Comparison of ENCODE assay signal across 27 cellular contexts in the genomic region with DNA sequence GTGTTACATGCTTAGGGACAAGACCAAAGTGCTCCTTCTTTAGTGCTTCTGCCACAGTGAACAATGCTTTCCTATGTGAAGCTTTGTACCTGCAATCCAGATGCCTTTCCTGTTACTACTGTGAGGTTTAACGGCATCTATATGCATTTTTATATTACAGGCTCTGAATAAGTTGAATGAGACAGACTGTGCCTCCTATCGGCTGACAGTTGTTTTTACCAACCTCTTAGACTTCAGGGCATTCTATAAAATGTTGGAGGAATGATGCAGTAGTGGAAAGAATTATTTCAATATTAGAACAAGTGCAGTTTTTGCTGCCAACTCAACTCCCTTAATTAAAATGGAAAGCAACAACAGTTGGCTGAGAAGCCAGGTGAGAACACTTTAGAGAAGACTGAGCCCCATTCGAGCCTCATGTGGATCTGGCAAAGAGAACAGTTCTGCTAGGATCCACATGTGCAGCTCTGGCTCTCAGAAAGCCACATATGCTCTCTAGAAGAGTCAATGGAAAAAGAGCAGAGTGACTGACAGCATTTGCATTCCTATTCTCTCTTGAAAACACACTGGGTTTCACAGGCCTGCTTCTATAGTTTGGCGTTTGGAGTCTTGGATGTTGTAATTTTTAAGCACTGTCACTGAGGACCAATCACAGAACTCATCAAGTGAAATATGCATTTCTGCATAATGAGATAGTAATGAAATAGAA.
DNase-seq lines count a peak whose midpoint lies in the region; ATAC-seq and TF ChIP-seq lines count a peak whose summit lies in the region.
"Had no signal": no experiment of that assay in that cellular context is flagged by ENCODE, and none has a peak within 500 bp of the region (broad histone marks: within the 10 kb centered on the region; RNA-seq: fewer than 3 reads in every experiment).

No MANE protein-coding gene starts in this region.

- intact Hi-C loops in left lung (cut with DNase I) = no loop called here

- H3K9me3 Mint-ChIP-seq in GM23338 = no peaks in the 10 kb centered on the region
- H3K9me3 Mint-ChIP-seq in chondrocyte (ENCODE audit: low read depth) = peaks cover 11% of the 10 kb centered on the region
- H3K9me3 Mint-ChIP-seq: dendritic cell treated with granulocyte-macrophage colony-stimulating factor and Interleukin-4, amounts not matched to agents 40 ng/mL and 50 ng/mL, for 4 days had no signal

- peak overlapping the region; percentile 25 for H2AFZ ChIP-seq in GM23338

- H3K4me3 ChIP-seq in AG10803 (ENCODE audit: low read length) (no peak overlapping the region), GM23338 (no peak overlapping the region), left lung (no peak overlapping the region)
- H3K4me3 ChIP-seq: thoracic aorta had no signal

- H3K27ac ChIP-seq in GM23338 (ENCODE audit: low read depth) (no peak overlapping the region), left lung (peak overlapping the region in 1 of 2 donors; percentile 67)
- H3K27ac ChIP-seq: KMS-11, thoracic aorta had no signal

- H3K4me2 ChIP-seq in GM23338 = no peak overlapping the region
- H3K4me2 ChIP-seq: KMS-11 had no signal

- H3K27ac Mint-ChIP-seq in GM23338 = no peak overlapping the region
- H3K27ac Mint-ChIP-seq in chondrocyte (ENCODE audit: unreplicated experiment) = peak overlapping the region; percentile 97
- H3K27ac Mint-ChIP-seq: activated CD4-positive, alpha-beta T cell treated with anti-CD3 and anti-CD28 coated beads for 36 hours; activated T-cell treated with anti-CD3 and anti-CD28 coated beads, Interleukin-2, amount 50 U/mL, for 24 hours; CD8-positive, alpha-beta T cell; dendritic cell treated with granulocyte-macrophage colony-stimulating factor and Interleukin-4, amounts not matched to agents 40 ng/mL and 50 ng/mL, for 4 days; naive thymus-derived CD4-positive, alpha-beta T cell had no signal

- H3K4me1 Mint-ChIP-seq in GM23338 = peaks cover 9% of the 10 kb centered on the region; the same call in 2 of the 3 replicates
- peaks cover 54% of the 10 kb centered on the region for H3K4me1 Mint-ChIP-seq in chondrocyte (ENCODE audit: low read depth)
- H3K4me1 Mint-ChIP-seq: activated CD4-positive, alpha-beta T cell treated with anti-CD3 and anti-CD28 coated beads for 36 hours; naive thymus-derived CD4-positive, alpha-beta T cell had no signal

- peak; percentile 41 for TF ChIP-seq CTCF in AG10803 (conservative IDR thresholded peaks at IDR 0.05; ENCODE audit: low read length)
- no peak for TF ChIP-seq CTCF in GM23338 (conservative IDR thresholded peaks at IDR 0.05; ENCODE audit: low read depth in 2 of 2)
- TF ChIP-seq CTCF in chondrocyte (IDR thresholded peaks at IDR 0.05) = peak; percentile 70
- TF ChIP-seq CTCF in left lung (IDR thresholded peaks at IDR 0.05) = no peak

- H3K9me2 ChIP-seq in GM23338 (ENCODE audit: insufficient read depth) = peaks cover 25% of the 10 kb centered on the region

- ATAC-seq in GM23338 (no peak), left lung (peak; percentile 34)
- ATAC-seq: activated CD4-positive, alpha-beta T cell treated with anti-CD3 and anti-CD28 coated beads for 36 hours; CD8-positive, alpha-beta T cell; naive thymus-derived CD4-positive, alpha-beta T cell had no signal

- peaks cover 4% of the 10 kb centered on the region for H3K27me3 Mint-ChIP-seq in GM23338 (ENCODE audit: insufficient read depth, low read depth, poor library complexity)
- no peaks in the 10 kb centered on the region for H3K27me3 Mint-ChIP-seq in chondrocyte (ENCODE audit: low read depth)
- H3K27me3 Mint-ChIP-seq: activated CD4-positive, alpha-beta T cell treated with anti-CD3 and anti-CD28 coated beads for 36 hours; activated T-cell treated with anti-CD3 and anti-CD28 coated beads, Interleukin-2, amount 50 U/mL, for 24 hours; dendritic cell treated with granulocyte-macrophage colony-stimulating factor and Interleukin-4, amounts not matched to agents 40 ng/mL and 50 ng/mL, for 4 days; naive thymus-derived CD4-positive, alpha-beta T cell had no signal

- H3K79me2 ChIP-seq in GM23338 (replicated peaks; ENCODE audit: insufficient read depth) = no peaks in the 10 kb centered on the region

- H3K4me1 ChIP-seq in GM23338 (ENCODE audit: insufficient read depth) (no peaks in the 10 kb centered on the region), left lung (peaks cover 0 to 4% of the 10 kb centered on the region in 2 donors)

- H4K20me1 ChIP-seq in GM23338 (replicated peaks; ENCODE audit: insufficient read depth) = no peaks in the 10 kb centered on the region

- H3K4me3 Mint-ChIP-seq in GM23338 (no peak overlapping the region), chondrocyte (ENCODE audit: unreplicated experiment) (no peak overlapping the region)
- H3K4me3 Mint-ChIP-seq: activated CD4-positive, alpha-beta T cell treated with anti-CD3 and anti-CD28 coated beads for 36 hours; activated T-cell treated with anti-CD3 and anti-CD28 coated beads, Interleukin-2, amount 50 U/mL, for 24 hours; CD8-positive, alpha-beta T cell; dendritic cell treated with granulocyte-macrophage colony-stimulating factor and Interleukin-4, amounts not matched to agents 40 ng/mL and 50 ng/mL, for 4 days; naive thymus-derived CD4-positive, alpha-beta T cell had no signal

- H3F3A ChIP-seq in GM23338 (replicated peaks; ENCODE audit: low read depth) = no peaks in the 10 kb centered on the region

- H3K27me3 ChIP-seq in GM23338 (ENCODE audit: insufficient read depth) = no peaks in the 10 kb centered on the region
- H3K27me3 ChIP-seq in left lung = no peaks in the 10 kb centered on the region

- no peaks in the 10 kb centered on the region for H3K9me3 ChIP-seq in left lung
- H3K9me3 ChIP-seq: thoracic aorta had no signal

- H3K36me3 ChIP-seq in GM23338 (ENCODE audit: insufficient read depth) = no peaks in the 10 kb centered on the region
- no peaks in the 10 kb centered on the region for H3K36me3 ChIP-seq in left lung
- H3K36me3 ChIP-seq: thoracic aorta had no signal

- DNase-seq in AG10803 (ENCODE audit: low read depth) = peak; percentile 54
- DNase-seq in GM23338 (ENCODE audit: low spot score) = no peak
- no peak for DNase-seq in chondrocyte (ENCODE audit: low spot score)
- DNase-seq in left lung = no peak
- no peak for DNase-seq in activated T-cell treated with anti-CD3 and anti-CD28 coated beads for 4 hours
- DNase-seq in NCI-H1930 (lab: John Stamatoyannopoulos, UW) = no peak
- no peak for DNase-seq in activated CD4-positive, alpha-beta T cell treated with anti-CD3 and anti-CD28 coated beads for 1 hour
- no peak for DNase-seq in COLO668 (lab: John Stamatoyannopoulos, UW; ENCODE audit: unreplicated experiment)
- DNase-seq: activated CD4-positive, alpha-beta T cell treated with anti-CD3 and anti-CD28 coated beads for 36 hours; activated gamma-delta T cell treated with Interleukin-2 at 50 U/mL for 16 hours; activated T-cell treated with anti-CD3 and anti-CD28 coated beads, Interleukin-2, amount 50 U/mL, for 24 hours; amniotic stem cell; CD8-positive, alpha-beta T cell; H7; head of caudate nucleus; naive thymus-derived CD4-positive, alpha-beta T cell; NCI-H1436; NCI-H510A treated with DMSO at 0.1 percent for 48 hours; NK-92 treated with Interleukin-12 subunit alpha and Interleukin-12 subunit beta, amount 100 ng/mL, for 24 hours; retina; stimulated activated CD4-positive, alpha-beta T cell treated with anti-CD3 and anti-CD28 coated beads, Interleukin-12 subunit alpha, Interleukin-12 subunit beta, amount 100 ng/mL, for 4 hours; stimulated activated CD4-positive, alpha-beta T cell treated with anti-CD3 and anti-CD28 coated beads, Interleukin-4, amount 100 ng/mL, for 24 hours; stimulated activated naive CD4-positive, alpha-beta T cell; T-helper 1 cell had no signal

- no peaks in the 10 kb centered on the region for H3K36me3 Mint-ChIP-seq in GM23338 (ENCODE audit: low read depth)
- no peaks in the 10 kb centered on the region for H3K36me3 Mint-ChIP-seq in chondrocyte (ENCODE audit: low read depth)
- H3K36me3 Mint-ChIP-seq: CD8-positive, alpha-beta T cell; naive thymus-derived CD4-positive, alpha-beta T cell had no signal

TF ChIP-seq in GM23338, 12 proteins besides CTCF, POLR2A, EP300 and RAD21 (continues in another document):
- TF ChIP-seq, protein P1, sequence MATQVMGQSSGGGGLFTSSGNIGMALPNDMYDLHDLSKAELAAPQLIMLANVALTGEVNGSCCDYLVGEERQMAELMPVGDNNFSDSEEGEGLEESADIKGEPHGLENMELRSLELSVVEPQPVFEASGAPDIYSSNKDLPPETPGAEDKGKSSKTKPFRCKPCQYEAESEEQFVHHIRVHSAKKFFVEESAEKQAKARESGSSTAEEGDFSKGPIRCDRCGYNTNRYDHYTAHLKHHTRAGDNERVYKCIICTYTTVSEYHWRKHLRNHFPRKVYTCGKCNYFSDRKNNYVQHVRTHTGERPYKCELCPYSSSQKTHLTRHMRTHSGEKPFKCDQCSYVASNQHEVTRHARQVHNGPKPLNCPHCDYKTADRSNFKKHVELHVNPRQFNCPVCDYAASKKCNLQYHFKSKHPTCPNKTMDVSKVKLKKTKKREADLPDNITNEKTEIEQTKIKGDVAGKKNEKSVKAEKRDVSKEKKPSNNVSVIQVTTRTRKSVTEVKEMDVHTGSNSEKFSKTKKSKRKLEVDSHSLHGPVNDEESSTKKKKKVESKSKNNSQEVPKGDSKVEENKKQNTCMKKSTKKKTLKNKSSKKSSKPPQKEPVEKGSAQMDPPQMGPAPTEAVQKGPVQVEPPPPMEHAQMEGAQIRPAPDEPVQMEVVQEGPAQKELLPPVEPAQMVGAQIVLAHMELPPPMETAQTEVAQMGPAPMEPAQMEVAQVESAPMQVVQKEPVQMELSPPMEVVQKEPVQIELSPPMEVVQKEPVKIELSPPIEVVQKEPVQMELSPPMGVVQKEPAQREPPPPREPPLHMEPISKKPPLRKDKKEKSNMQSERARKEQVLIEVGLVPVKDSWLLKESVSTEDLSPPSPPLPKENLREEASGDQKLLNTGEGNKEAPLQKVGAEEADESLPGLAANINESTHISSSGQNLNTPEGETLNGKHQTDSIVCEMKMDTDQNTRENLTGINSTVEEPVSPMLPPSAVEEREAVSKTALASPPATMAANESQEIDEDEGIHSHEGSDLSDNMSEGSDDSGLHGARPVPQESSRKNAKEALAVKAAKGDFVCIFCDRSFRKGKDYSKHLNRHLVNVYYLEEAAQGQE (IDR thresholded peaks at IDR 0.05; ENCODE audit: unreplicated experiment) = no peak

Comparison
In these comparisons a context has a peak if more than half of its experiments do, and no peak if none do; other contexts are left out.
1. CTCF ChIP-seq: peak in AG10803 (single experiment) and chondrocyte (single experiment); none in GM23338 (0 of 2) and left lung (0 of 2).